ENCODE assay signal across 10 cellular contexts in genomic region chr1:39129514-39129913, GRCh38.
DNase-seq lines count a peak whose midpoint lies in the region; ATAC-seq, FAIRE-seq and TF ChIP-seq lines count a peak whose summit lies in the region.
"Had no signal": no experiment of that assay in that cellular context is flagged by ENCODE, and none has a peak within 500 bp of the region (broad histone marks: within the 10 kb centered on the region; RNA-seq: fewer than 3 reads in every experiment).

No MANE protein-coding gene starts in this region.

- FAIRE-seq in D721Med (lab: Jason Lieb, UNC), result no peak

- peak; percentile 32 for TF ChIP-seq CTCF in D721Med (IDR thresholded peaks at IDR 0.05; ENCODE audit: insufficient read depth, missing control alignments)
- TF ChIP-seq CTCF in chondrocyte (IDR thresholded peaks at IDR 0.05), result peak; percentile 75

- DNase-seq in D721Med (ENCODE audit: insufficient read length, low spot score) (no peak), LHCN-M2 (ENCODE audit: low read depth) (peak; percentile 54), chondrocyte (ENCODE audit: low spot score) (no peak), NCI-H2227 (lab: John Stamatoyannopoulos, UW; ENCODE audit: unreplicated experiment) (no peak), MV-4-11 (lab: John Stamatoyannopoulos, UW) (no peak), NCI-H748 (lab: John Stamatoyannopoulos, UW; ENCODE audit: unreplicated experiment) (no peak)
- DNase-seq in naive thymus-derived CD8-positive, alpha-beta T cell, result peak in 1 of 10 donors; percentile 2
- DNase-seq: head of caudate nucleus, T-cell had no signal

- peaks cover 79% of the 10 kb centered on the region for H3K4me1 Mint-ChIP-seq in chondrocyte (ENCODE audit: low read depth)
- H3K4me1 Mint-ChIP-seq in naive thymus-derived CD8-positive, alpha-beta T cell, result peaks cover 0 to 7% (median 3%) of the 10 kb centered on the region in 4 donors

- peak; percentile 42 to 54 for ATAC-seq in naive thymus-derived CD8-positive, alpha-beta T cell
- ATAC-seq in GM18909 (IDR thresholded peaks at IDR 0.05; ENCODE audit: poor library complexity, unreplicated experiment), result no peak

- peaks cover 8% of the 10 kb centered on the region for H3K36me3 Mint-ChIP-seq in chondrocyte (ENCODE audit: low read depth)
- no peaks in the 10 kb centered on the region for H3K36me3 Mint-ChIP-seq in naive thymus-derived CD8-positive, alpha-beta T cell
- H3K36me3 Mint-ChIP-seq: T-cell had no signal

- H3K27ac Mint-ChIP-seq in chondrocyte (ENCODE audit: unreplicated experiment), result peak overlapping the region; percentile 69
- H3K27ac Mint-ChIP-seq in naive thymus-derived CD8-positive, alpha-beta T cell, result peak overlapping the region in 3 of 10 donors; percentile 4 to 16 (median 5)
- H3K27ac Mint-ChIP-seq: T-cell had no signal

- POLR2A ChIA-PET in naive thymus-derived CD8-positive, alpha-beta T cell (lab: Charles Lee), result no interaction called here

- no peaks in the 10 kb centered on the region for H3K9me3 Mint-ChIP-seq in chondrocyte (ENCODE audit: low read depth)
- no peaks in the 10 kb centered on the region for H3K9me3 Mint-ChIP-seq in naive thymus-derived CD8-positive, alpha-beta T cell
- H3K9me3 Mint-ChIP-seq: T-cell had no signal

- H3K27me3 Mint-ChIP-seq in chondrocyte (ENCODE audit: low read depth), result no peaks in the 10 kb centered on the region
- no peaks in the 10 kb centered on the region for H3K27me3 Mint-ChIP-seq in naive thymus-derived CD8-positive, alpha-beta T cell
- H3K27me3 Mint-ChIP-seq: T-cell had no signal

- no peak overlapping the region for H3K4me3 Mint-ChIP-seq in chondrocyte (ENCODE audit: unreplicated experiment)
- H3K4me3 Mint-ChIP-seq in naive thymus-derived CD8-positive, alpha-beta T cell, result no peak overlapping the region
- H3K4me3 Mint-ChIP-seq: T-cell had no signal
